Comparison of ENCODE assay signal across 12 cellular contexts in genomic region chr5:74413403-74414060, GRCh38.
"Had no signal": no experiment of that assay in that cellular context is flagged by ENCODE, and none has a peak within 500 bp of the region (broad histone marks: within the 10 kb centered on the region; RNA-seq: fewer than 3 reads in every experiment).

No MANE protein-coding gene starts in this region.

- H3K27ac ChIP-seq: adrenal gland, brain microvascular endothelial cell, thyroid gland had no signal

- H3K4me2 ChIP-seq: SK-N-SH had no signal

- H3K27me3 ChIP-seq: adrenal gland, brain microvascular endothelial cell, thyroid gland had no signal

- DNase-seq: activated naive CD4-positive, alpha-beta T cell treated with anti-CD3 and anti-CD28 coated beads, Interleukin-2, amount 50 U/mL, for 16 hours; adrenal gland; brain microvascular endothelial cell; cerebellar nuclear complex; dermis blood vessel endothelial cell; immature natural killer cell; left cardiac atrium; retina; SK-N-SH; thyroid gland had no signal

- H3K4me1 ChIP-seq: adrenal gland, thyroid gland had no signal

- H3K9me3 ChIP-seq: adrenal gland, SK-N-SH, thyroid gland had no signal

- H3K4me3 ChIP-seq: adrenal gland, thyroid gland had no signal

- H3K36me3 ChIP-seq: adrenal gland, brain microvascular endothelial cell, thyroid gland had no signal

- ATAC-seq: esophagus mucosa; left cardiac atrium; stimulated activated effector memory CD8-positive, alpha-beta T cell treated with anti-CD3 and anti-CD28 coated beads, Interleukin-12 subunit alpha, Interleukin-12 subunit beta, amount 100 ng/mL, for 72 hours had no signal

- H3K9ac ChIP-seq: SK-N-SH had no signal
